Comparison of ENCODE assay signal across 12 cellular contexts in genomic region chr10:77386833-77387232, GRCh38.
DNase-seq lines count a peak whose midpoint lies in the region; ATAC-seq and TF ChIP-seq lines count a peak whose summit lies in the region.
"Had no signal": no experiment of that assay in that cellular context is flagged by ENCODE, and none has a peak within 500 bp of the region (broad histone marks: within the 10 kb centered on the region; RNA-seq: fewer than 3 reads in every experiment).

No MANE protein-coding gene starts in this region.

- H4K8ac ChIP-seq in IMR-90 (ENCODE audit: low read depth in 2 of 2, low read length in 2 of 2), result peak overlapping the region; percentile 60 to 71; a peak in 3 of 4 replicates

- CTCF ChIA-PET in IMR-90 (lab: Yijun Ruan, JAX) (interaction anchor here (0.6 to 1.6 kb wide), 3 partner anchors 12 to 136 kb away, joined by 3 to 5 read pairs (median 3); no protein-coding TSS in a partner anchor), mammary epithelial cell (lab: Charles Lee; ENCODE audit: low non-redundant PET) (no interaction called here)
- CTCF ChIA-PET in CD4-positive, alpha-beta T cell (lab: Charles Lee), result no interaction called here

- intact Hi-C loops in IMR-90 (cut with micrococcal nuclease), result no loop called here
- intact Hi-C loops in mammary epithelial cell (cut with micrococcal nuclease), result no loop called here
- intact Hi-C loops in uterus (cut with DNase I; ENCODE audit: low total_unique reads), result no loop called here
- intact Hi-C loops in CD4-positive, alpha-beta T cell (cut with DNase I, micrococcal nuclease), result no loop called here

- H3K4me1 ChIP-seq in IMR-90 (ENCODE audit: control insufficient read depth, insufficient read depth, low read length), result peaks cover 15% of the 10 kb centered on the region
- peaks cover 30% of the 10 kb centered on the region for H3K4me1 ChIP-seq in mammary epithelial cell (ENCODE audit: insufficient read depth, low read length)
- peaks cover 7 to 12% of the 10 kb centered on the region in 2 donors for H3K4me1 ChIP-seq in uterus

- peak; percentile 79 for ATAC-seq in IMR-90 (ENCODE audit: low read depth)
- no peak for ATAC-seq in CD4-positive, alpha-beta T cell (ENCODE audit: poor library complexity)
- no peak for ATAC-seq in HG02642 (IDR thresholded peaks at IDR 0.05; ENCODE audit: poor library complexity, unreplicated experiment)

- WGBS in IMR-90 (ENCODE audit: extremely low coverage in 2 of 2, insufficient read length in 1 of 2), 2 experiments, result no CpG with 5 or more reads among the region's 5 CpGs
- 12% methylated on average over 5 of the region's 5 CpGs for WGBS in mammary epithelial cell (ENCODE audit: low coverage, missing lambda C conversion rate)

- 0 out of 2 replicates have a peak overlapping the region, but pooled peaks have one; percentile 8 for H3K4me3 ChIP-seq in IMR-90 (ENCODE audit: insufficient read depth, low read depth, low read length)
- no peak overlapping the region for H3K4me3 ChIP-seq in mammary epithelial cell (replicated peaks in 1 of 3; ENCODE audit: insufficient read depth in 1 of 3, low read depth in 2 of 3, low read length in 3 of 3)
- no peak overlapping the region for H3K4me3 ChIP-seq in uterus
- H3K4me3 ChIP-seq: left ventricle myocardium inferior, suprapubic skin had no signal

- H3K36me3 ChIP-seq in IMR-90 (ENCODE audit: control insufficient read depth, insufficient read depth, low read length) (no peaks in the 10 kb centered on the region), mammary epithelial cell (ENCODE audit: insufficient read depth, low read length) (no peaks in the 10 kb centered on the region), uterus (no peaks in the 10 kb centered on the region)
- H3K36me3 ChIP-seq: left ventricle myocardium inferior, suprapubic skin had no signal

- H3K18ac ChIP-seq in IMR-90 (ENCODE audit: low read depth, low read length), result peak overlapping the region; percentile 34

- H3K4me2 ChIP-seq in IMR-90 (ENCODE audit: low read depth, low read length) (peak overlapping the region; percentile 56), mammary epithelial cell (ENCODE audit: insufficient read depth, low read depth, low read length) (no peak overlapping the region)

- H2BK5ac ChIP-seq in IMR-90 (ENCODE audit: low read depth, low read length, poor library complexity, severe bottlenecking), result peak overlapping the region; percentile 72

- peak overlapping the region; percentile 48; the same call in 1 of the 2 replicates for H3K56ac ChIP-seq in IMR-90 (ENCODE audit: extremely low read depth, insufficient read depth, low read length)

- H2BK120ac ChIP-seq in IMR-90 (ENCODE audit: low read depth, low read length), result peak overlapping the region; percentile 84

- H2AFZ ChIP-seq in IMR-90 (replicated peaks; ENCODE audit: low read length, poor library complexity) (peak overlapping the region; percentile 60), mammary epithelial cell (ENCODE audit: low read depth, low read length) (peak overlapping the region; percentile 49)

- no peaks in the 10 kb centered on the region for H3K4me1 Mint-ChIP-seq in CD4-positive, alpha-beta T cell (ENCODE audit: low read depth)

- H4K5ac ChIP-seq in IMR-90 (ENCODE audit: low read depth, low read length), result peak overlapping the region; percentile 19; the same call in 1 of the 2 replicates

- peaks cover 8% of the 10 kb centered on the region for H3K27me3 Mint-ChIP-seq in CD4-positive, alpha-beta T cell

- no peak overlapping the region for H2AK5ac ChIP-seq in IMR-90 (ENCODE audit: low read depth, low read length)

- peak; percentile 90 for DNase-seq in IMR-90
- no peak for DNase-seq in mammary epithelial cell
- peak; percentile 46 for DNase-seq in kidney tubule cell (ENCODE audit: low spot score)
- peak; percentile 58 to 82 for DNase-seq in uterus
- no peak for DNase-seq in CD4-positive, alpha-beta T cell
- no peak for DNase-seq in RKO (ENCODE audit: low spot score)
- DNase-seq: activated T-cell treated with anti-CD3 and anti-CD28 coated beads, Interleukin-2, amount 50 U/mL, for 1 hour; left ventricle myocardium inferior; NCI-H510A; T-helper 1 cell had no signal

- peak overlapping the region; percentile 52; the same call in 1 of the 2 replicates for H3K4ac ChIP-seq in IMR-90 (ENCODE audit: low read depth, low read length)

- BruUV-seq in IMR-90 (replicated peaks; lab: Mats Ljungman, UMichigan), result no TSS peak
- BruUV-seq in mammary epithelial cell (replicated peaks; lab: Mats Ljungman, UMichigan), result no TSS peak

- H4K91ac ChIP-seq in IMR-90 (ENCODE audit: insufficient read depth, low read depth, low read length), result peak overlapping the region; percentile 68; the same call in 1 of the 2 replicates

- TF ChIP-seq CTCF in IMR-90 (conservative IDR thresholded peaks at IDR 0.05; ENCODE audit: low read depth, low read length), result no peak
- no peak for TF ChIP-seq CTCF in mammary epithelial cell (conservative IDR thresholded peaks at IDR 0.05 in 1 of 2, IDR thresholded peaks at IDR 0.05 in 1 of 2; ENCODE audit: extremely low read depth in 1 of 2, insufficient read depth in 1 of 2, low read depth in 1 of 2, low read length in 2 of 2)
- no peak for TF ChIP-seq CTCF in uterus (IDR thresholded peaks at IDR 0.05)
- no peak for TF ChIP-seq CTCF in CD4-positive, alpha-beta T cell (IDR thresholded peaks at IDR 0.05)

- TF ChIP-seq RAD21 in IMR-90 (IDR thresholded peaks at IDR 0.05; ENCODE audit: low read length), result peak; percentile 6; the same call in 1 of the 2 replicates

- POLR2A ChIA-PET in IMR-90 (lab: Charles Lee; ENCODE audit: unreplicated experiment), result no interaction called here
- POLR2A ChIA-PET in CD4-positive, alpha-beta T cell (lab: Charles Lee), result no interaction called here

- H3K9ac ChIP-seq in IMR-90 (ENCODE audit: low read depth, low read length) (peak overlapping the region; percentile 18), mammary epithelial cell (ENCODE audit: insufficient read depth, low read length) (no peak overlapping the region)

- H3K79me2 ChIP-seq in mammary epithelial cell (ENCODE audit: insufficient read depth, low read length), result no peaks in the 10 kb centered on the region

- H3K27ac Mint-ChIP-seq in CD4-positive, alpha-beta T cell, result no peak overlapping the region

- in situ Hi-C loops in IMR-90 (cut with MboI; ENCODE audit: low sequenced_read_pairs), result no loop called here
- in situ Hi-C loops in mammary epithelial cell (cut with MboI; ENCODE audit: low sequenced_read_pairs in 2 of 2), result loop anchor here in 1 of 2 donors (25.0 kb wide), 1 partner anchor 250 kb away; the partner anchor contains the start of gene KCNMA1

- H3K27ac ChIP-seq in IMR-90 (ENCODE audit: insufficient read depth, low read length), result peak overlapping the region; percentile 34
- no peak overlapping the region for H3K27ac ChIP-seq in mammary epithelial cell (ENCODE audit: insufficient read depth, low read depth, low read length)
- H3K27ac ChIP-seq in uterus, result peak overlapping the region; percentile 82 to 89
- H3K27ac ChIP-seq in CD4-positive, alpha-beta T cell (ENCODE audit: low read depth, low read length), result no peak overlapping the region
- H3K27ac ChIP-seq: left ventricle myocardium inferior, suprapubic skin had no signal

- no peaks in the 10 kb centered on the region for H3K9me3 Mint-ChIP-seq in CD4-positive, alpha-beta T cell

- peak overlapping the region; percentile 7 for H2AK9ac ChIP-seq in IMR-90 (replicated peaks; ENCODE audit: low read depth, low read length, poor library complexity)

- no peaks in the 10 kb centered on the region for H3K36me3 Mint-ChIP-seq in CD4-positive, alpha-beta T cell (ENCODE audit: low read depth)

- peaks cover 20% of the 10 kb centered on the region for H3K9me1 ChIP-seq in IMR-90 (ENCODE audit: insufficient read depth, low read length)

- H3K9me3 ChIP-seq in IMR-90 (ENCODE audit: control insufficient read depth, insufficient read depth, low read length) (no peaks in the 10 kb centered on the region), mammary epithelial cell (replicated peaks; ENCODE audit: insufficient read depth, low read length) (no peaks in the 10 kb centered on the region), uterus (no peaks in the 10 kb centered on the region)
- H3K9me3 ChIP-seq in CD4-positive, alpha-beta T cell (ENCODE audit: control insufficient read depth, low read length), result no peaks in the 10 kb centered on the region
- H3K9me3 ChIP-seq: left ventricle myocardium inferior, suprapubic skin had no signal

- peak overlapping the region; percentile 6; the same call in 1 of the 2 replicates for H3K14ac ChIP-seq in IMR-90 (replicated peaks; ENCODE audit: low read depth, low read length)

- no peak overlapping the region for H3K4me3 Mint-ChIP-seq in CD4-positive, alpha-beta T cell

- no peak for TF ChIP-seq POLR2A in IMR-90 (IDR thresholded peaks at IDR 0.05; ENCODE audit: low read depth, low read length)
- no peak for TF ChIP-seq POLR2A in uterus (IDR thresholded peaks at IDR 0.05)

- peak overlapping the region; percentile 68 for H2BK20ac ChIP-seq in IMR-90 (ENCODE audit: low read depth, low read length)

- peaks cover 0 to 25% of the 10 kb centered on the region in 2 experiments; a peak in 2 of 4 replicates for H3K79me1 ChIP-seq in IMR-90 (ENCODE audit: low read depth in 1 of 2, low read length in 2 of 2)

- dilution Hi-C loops in IMR-90 (cut with HindIII; ENCODE audit: low sequenced_read_pairs, unreplicated experiment) (no loop called here), mammary epithelial cell (cut with HindIII; ENCODE audit: low sequenced_read_pairs) (loop anchor here (25.0 kb wide), 1 partner anchor 250 kb away; the partner anchor contains the start of gene KCNMA1)

- H3K27me3 ChIP-seq in IMR-90 (ENCODE audit: control insufficient read depth, insufficient read depth, low read length) (no peaks in the 10 kb centered on the region), mammary epithelial cell (ENCODE audit: insufficient read depth, low read length) (no peaks in the 10 kb centered on the region), uterus (no peaks in the 10 kb centered on the region)
- H3K27me3 ChIP-seq in CD4-positive, alpha-beta T cell (ENCODE audit: control insufficient read depth, insufficient read depth, low read length), result no peaks in the 10 kb centered on the region

- H4K20me1 ChIP-seq in IMR-90 (ENCODE audit: insufficient read depth, low read length), result no peaks in the 10 kb centered on the region
- no peaks in the 10 kb centered on the region for H4K20me1 ChIP-seq in mammary epithelial cell (ENCODE audit: insufficient read depth, low read length)

- H2BK15ac ChIP-seq in IMR-90 (ENCODE audit: low read depth, low read length), result peak overlapping the region; percentile 84; the same call in 1 of the 3 replicates

- H3K23ac ChIP-seq in IMR-90 (ENCODE audit: low read depth, low read length), result peak overlapping the region; percentile 13; the same call in 1 of the 2 replicates

TF ChIP-seq in IMR-90, 13 proteins besides CTCF, POLR2A, EP300 and RAD21 (continues in another document):
- no peak for TF ChIP-seq SMC3 (IDR thresholded peaks at IDR 0.05; ENCODE audit: low read depth, low read length)
- TF ChIP-seq, protein P1, sequence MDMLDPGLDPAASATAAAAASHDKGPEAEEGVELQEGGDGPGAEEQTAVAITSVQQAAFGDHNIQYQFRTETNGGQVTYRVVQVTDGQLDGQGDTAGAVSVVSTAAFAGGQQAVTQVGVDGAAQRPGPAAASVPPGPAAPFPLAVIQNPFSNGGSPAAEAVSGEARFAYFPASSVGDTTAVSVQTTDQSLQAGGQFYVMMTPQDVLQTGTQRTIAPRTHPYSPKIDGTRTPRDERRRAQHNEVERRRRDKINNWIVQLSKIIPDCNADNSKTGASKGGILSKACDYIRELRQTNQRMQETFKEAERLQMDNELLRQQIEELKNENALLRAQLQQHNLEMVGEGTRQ (IDR thresholded peaks at IDR 0.05; ENCODE audit: low read depth, low read length), result no peak

Comparison
In these comparisons a context has a peak if more than half of its experiments do, and no peak if none do; other contexts are left out.
1. DNase-seq: peak in IMR-90 (single experiment), kidney tubule cell (single experiment) and uterus (2 of 2); none in mammary epithelial cell (single experiment), CD4-positive, alpha-beta T cell (0 of 10) and RKO (single experiment).
2. H3K27ac ChIP-seq: peak in IMR-90 (single experiment) and uterus (2 of 2); none in mammary epithelial cell (single experiment) and CD4-positive, alpha-beta T cell (single experiment).